In genomic region chr12:76317976-76318375, GRCh38 we compare ENCODE assay signal across 24 cellular contexts. TPM values are rescaled to one million over a fixed set of nuclear protein-coding genes. Genes with fewer than 3 reads are reported as not detected.
A peak's percentile ranks its signal among the peaks of the same experiment; 100 is the strongest.
DNase-seq lines count a peak whose midpoint lies in the region; ATAC-seq, FAIRE-seq and TF ChIP-seq lines count a peak whose summit lies in the region.
"Had no signal": no experiment of that assay in that cellular context is flagged by ENCODE, and none has a peak within 500 bp of the region (broad histone marks: within the 10 kb centered on the region; RNA-seq: fewer than 3 reads in every experiment).

No MANE protein-coding gene starts in this region.

- TF ChIP-seq RAD21 in H1 (IDR thresholded peaks at IDR 0.05 in 1 of 2, conservative IDR thresholded peaks at IDR 0.05 in 1 of 2; ENCODE audit: low read depth in 2 of 2, low read length in 2 of 2), result no peak

- H2BK5ac ChIP-seq in H1 (ENCODE audit: low read depth, low read length) (no peak overlapping the region), trophoblast cell (ENCODE audit: low read depth, low read length, poor library complexity) (no peak overlapping the region)

- H3K79me1 ChIP-seq in H1 (ENCODE audit: low read depth, low read length) (no peaks in the 10 kb centered on the region), trophoblast cell (ENCODE audit: low read length) (no peaks in the 10 kb centered on the region)

- H3K18ac ChIP-seq in H1 (ENCODE audit: extremely low read depth, low read length), result no peak overlapping the region
- H3K18ac ChIP-seq in trophoblast cell (ENCODE audit: low read length), result no peak overlapping the region

- POLR2A ChIA-PET in H1 (lab: Charles Lee; ENCODE audit: partially characterized antibody) (interaction anchor here (1.2 kb wide), 1 partner anchor 9 kb away, joined by 3 read pairs; no protein-coding TSS in a partner anchor), Caco-2 (lab: Charles Lee) (no interaction called here)

- H3K9me2 ChIP-seq in MM.1S (replicated peaks; ENCODE audit: insufficient read depth, low read length), result no peaks in the 10 kb centered on the region

- intact Hi-C loops in Caco-2 (cut with micrococcal nuclease; ENCODE audit: unreplicated experiment), result no loop called here

- H4K5ac ChIP-seq in H1 (ENCODE audit: insufficient read length, low read depth, low read length), result no peak overlapping the region

- H3K9ac ChIP-seq in DND-41 (ENCODE audit: low read depth, low read length) (no peak overlapping the region), MM.1S (ENCODE audit: low read length) (no peak overlapping the region), H1 (replicated peaks in 1 of 4; ENCODE audit: extremely low read depth in 1 of 4, low read depth in 3 of 4, low read length in 3 of 4) (no peak overlapping the region), trophoblast cell (ENCODE audit: low read length) (peak overlapping the region; percentile 27)
- H3K9ac ChIP-seq: BLaER1 treated with 17β-estradiol and CSF1 and Interleukin-3, amounts not matched to agents 10 nM and 100 nM had no signal

- no peak overlapping the region for H3K4me2 ChIP-seq in DND-41 (ENCODE audit: insufficient read depth, low read length)
- H3K4me2 ChIP-seq in MM.1S (ENCODE audit: low read depth, low read length), result no peak overlapping the region
- no peak overlapping the region for H3K4me2 ChIP-seq in H1 (ENCODE audit: insufficient read depth in 1 of 2, low read depth in 2 of 2, low read length in 2 of 2)
- H3K4me2 ChIP-seq in trophoblast cell (ENCODE audit: low read length), result no peak overlapping the region
- H3K4me2 ChIP-seq: A549; BLaER1 treated with 17β-estradiol and CSF1 and Interleukin-3, amounts not matched to agents 10 nM and 100 nM had no signal

- FAIRE-seq in H1 (lab: Jason Lieb, UNC), result no peak
- FAIRE-seq: A549, G401.6, GM12892 had no signal

- no peak overlapping the region for H2BK15ac ChIP-seq in H1 (ENCODE audit: low read length)

- TF ChIP-seq CTCF in DND-41 (IDR thresholded peaks at IDR 0.05; ENCODE audit: borderline replicate concordance, extremely low read depth, low read length, poor library complexity, severe bottlenecking) (no peak), MM.1S (IDR thresholded peaks at IDR 0.05; ENCODE audit: low read length) (no peak), H1 (IDR thresholded peaks at IDR 0.05; ENCODE audit: control extremely low read depth in 1 of 3, insufficient read depth in 1 of 3, low read depth in 1 of 3, low read length in 3 of 3) (no peak), Caco-2 (IDR thresholded peaks at IDR 0.05; ENCODE audit: insufficient read depth in 1 of 2, low read depth in 1 of 2, low read length in 1 of 2, severe bottlenecking in 1 of 2, unreplicated experiment in 1 of 2) (no peak)

- H3K4me1 Mint-ChIP-seq in Caco-2 (ENCODE audit: low read depth, unreplicated experiment), result peaks cover 7% of the 10 kb centered on the region
- H3K4me1 Mint-ChIP-seq: CD14-positive monocyte; CD8-positive, alpha-beta memory T cell had no signal

- H4K91ac ChIP-seq in H1 (replicated peaks; ENCODE audit: insufficient read length, low read length), result no peak overlapping the region
- no peak overlapping the region for H4K91ac ChIP-seq in trophoblast cell (ENCODE audit: low read depth, low read length)

- H2BK12ac ChIP-seq in H1 (ENCODE audit: low read depth, low read length) (no peak overlapping the region), trophoblast cell (ENCODE audit: low read length) (no peak overlapping the region)

- H3K27ac Mint-ChIP-seq in Caco-2 (ENCODE audit: unreplicated experiment), result no peak overlapping the region
- H3K27ac Mint-ChIP-seq: CD14-positive monocyte; CD4-positive, alpha-beta T cell; CD8-positive, alpha-beta memory T cell had no signal

- H3K56ac ChIP-seq in H1 (replicated peaks; ENCODE audit: insufficient read length, low read depth, low read length), result no peak overlapping the region

- no peak overlapping the region for H2BK20ac ChIP-seq in H1 (ENCODE audit: low read length)

- no TSS peak for BruUV-seq in Caco-2 (replicated peaks; lab: Mats Ljungman, UMichigan)

- H3K4me3 ChIP-seq in DND-41 (ENCODE audit: low read depth in 1 of 2, low read length in 2 of 2), result no peak overlapping the region
- H3K4me3 ChIP-seq in MM.1S (ENCODE audit: low read length), result no peak overlapping the region
- no peak overlapping the region for H3K4me3 ChIP-seq in H1 (ENCODE audit: extremely low read depth in 1 of 4, insufficient read depth in 2 of 4, low read depth in 3 of 4, low read length in 4 of 4)
- H3K4me3 ChIP-seq in trophoblast cell (ENCODE audit: low read depth, low read length), result no peak overlapping the region
- H3K4me3 ChIP-seq in Caco-2 (ENCODE audit: low read depth, low read length), result no peak overlapping the region
- H3K4me3 ChIP-seq: A549; BLaER1 treated with 17β-estradiol and CSF1 and Interleukin-3, amounts not matched to agents 10 nM and 100 nM had no signal

- no peak overlapping the region for H2BK120ac ChIP-seq in H1 (replicated peaks; ENCODE audit: low read depth, low read length)
- no peak overlapping the region for H2BK120ac ChIP-seq in trophoblast cell (ENCODE audit: insufficient read depth, low read length, poor library complexity)

- peak; percentile 24; the same call in 1 of the 3 replicates for ATAC-seq in DND-41 (ENCODE audit: insufficient read depth, low read depth)
- ATAC-seq: A549 had no signal

- H4K8ac ChIP-seq in H1 (ENCODE audit: extremely low read depth, insufficient read depth, low read length) (no peak overlapping the region), trophoblast cell (ENCODE audit: low read depth, low read length) (no peak overlapping the region)

- H3K27me3 Mint-ChIP-seq in Caco-2 (ENCODE audit: insufficient read depth, unreplicated experiment), result no peaks in the 10 kb centered on the region

- H3K14ac ChIP-seq in H1 (ENCODE audit: insufficient read length), result no peak overlapping the region
- H3K14ac ChIP-seq in trophoblast cell (ENCODE audit: low read length), result no peak overlapping the region

- WGBS in H1 (ENCODE audit: extremely low coverage in 1 of 2, insufficient coverage in 1 of 2, insufficient read length in 1 of 2, insufficient replicate concordance in 2 of 2, low coverage in 1 of 2, low lambda C conversion rate in 2 of 2, missing lambda C conversion rate in 1 of 2), 2 experiments, result 82% methylated on average over 1 of the region's 1 CpG; no CpG with 5 or more reads in 1 of the 2 experiments
- WGBS in trophoblast cell (ENCODE audit: extremely low coverage, insufficient coverage, insufficient read length), result no CpG with 5 or more reads among the region's 1 CpG

- H3K9me3 Mint-ChIP-seq in Caco-2 (ENCODE audit: unreplicated experiment), result peaks cover 9% of the 10 kb centered on the region
- H3K9me3 Mint-ChIP-seq: CD4-positive, alpha-beta T cell had no signal

- no peaks in the 10 kb centered on the region for H3K79me2 ChIP-seq in DND-41 (ENCODE audit: insufficient read depth, low read length)
- H3K79me2 ChIP-seq in MM.1S (ENCODE audit: low read length), result no peaks in the 10 kb centered on the region
- no peaks in the 10 kb centered on the region for H3K79me2 ChIP-seq in H1 (ENCODE audit: control insufficient read depth in 1 of 2, insufficient read depth in 2 of 2, low read length in 2 of 2)
- H3K79me2 ChIP-seq in trophoblast cell (ENCODE audit: control insufficient read depth, insufficient read depth, low read length, poor library complexity), result no peaks in the 10 kb centered on the region

- H3K27ac ChIP-seq in DND-41 (ENCODE audit: low read length), result no peak overlapping the region
- H3K27ac ChIP-seq in MM.1S (ENCODE audit: low read length), result no peak overlapping the region
- no peak overlapping the region for H3K27ac ChIP-seq in H1 (ENCODE audit: low read depth, low read length)
- no peak overlapping the region for H3K27ac ChIP-seq in trophoblast cell (ENCODE audit: low read depth, low read length)
- H3K27ac ChIP-seq: BLaER1 treated with 17β-estradiol and CSF1 and Interleukin-3, amounts not matched to agents 10 nM and 100 nM had no signal

- no peaks in the 10 kb centered on the region for H3K4me1 ChIP-seq in DND-41 (ENCODE audit: insufficient read depth, low read length)
- H3K4me1 ChIP-seq in MM.1S (ENCODE audit: low read length), result no peaks in the 10 kb centered on the region
- no peaks in the 10 kb centered on the region; a peak in 1 of 7 replicates for H3K4me1 ChIP-seq in H1 (replicated peaks in 1 of 4; ENCODE audit: control insufficient read depth in 3 of 4, insufficient read depth in 4 of 4, low read length in 3 of 4)
- H3K4me1 ChIP-seq in trophoblast cell (ENCODE audit: control insufficient read depth in 1 of 2, insufficient read depth in 2 of 2, low read length in 2 of 2), result peaks cover 4% of the 10 kb centered on the region in 2 experiments
- H3K4me1 ChIP-seq in Caco-2, result peaks cover 6% of the 10 kb centered on the region; the same call in 1 of the 2 replicates
- H3K4me1 ChIP-seq: BE2C; BLaER1 treated with 17β-estradiol and CSF1 and Interleukin-3, amounts not matched to agents 10 nM and 100 nM had no signal

- H3K4ac ChIP-seq in H1 (replicated peaks; ENCODE audit: insufficient read length, low read depth, low read length) (no peak overlapping the region), trophoblast cell (ENCODE audit: low read depth, low read length) (no peak overlapping the region)

- no peaks in the 10 kb centered on the region for H3K9me3 ChIP-seq in DND-41 (ENCODE audit: insufficient read depth, low read length, severe bottlenecking)
- H3K9me3 ChIP-seq in MM.1S (replicated peaks; ENCODE audit: insufficient read depth, low read length), result no peaks in the 10 kb centered on the region
- H3K9me3 ChIP-seq in H1 (ENCODE audit: insufficient read depth in 2 of 2, low read depth in 1 of 2, low read length in 1 of 2), result no peaks in the 10 kb centered on the region
- H3K9me3 ChIP-seq in trophoblast cell (ENCODE audit: insufficient read depth, low read depth, low read length), result no peaks in the 10 kb centered on the region
- H3K9me3 ChIP-seq in Caco-2, result no peaks in the 10 kb centered on the region
- H3K9me3 ChIP-seq: BE2C; BLaER1 treated with 17β-estradiol and CSF1 and Interleukin-3, amounts not matched to agents 10 nM and 100 nM had no signal

- H4K20me1 ChIP-seq in DND-41 (ENCODE audit: insufficient read depth, low read length) (no peaks in the 10 kb centered on the region), MM.1S (ENCODE audit: insufficient read depth, low read length) (no peaks in the 10 kb centered on the region), H1 (replicated peaks in 1 of 2; ENCODE audit: control insufficient read depth in 1 of 2, insufficient read depth in 2 of 2, low read length in 2 of 2) (no peaks in the 10 kb centered on the region)
- H4K20me1 ChIP-seq: BLaER1 treated with 17β-estradiol and CSF1 and Interleukin-3, amounts not matched to agents 10 nM and 100 nM had no signal

- H3K27me3 ChIP-seq in DND-41 (ENCODE audit: insufficient read depth, low read length, poor library complexity) (no peaks in the 10 kb centered on the region), MM.1S (replicated peaks; ENCODE audit: insufficient read depth, low read length) (no peaks in the 10 kb centered on the region), H1 (replicated peaks in 1 of 4; ENCODE audit: control insufficient read depth in 3 of 4, extremely low read depth in 1 of 4, insufficient read depth in 3 of 4, low read length in 3 of 4) (no peaks in the 10 kb centered on the region), trophoblast cell (ENCODE audit: insufficient read depth, low read length) (no peaks in the 10 kb centered on the region), Caco-2 (replicated peaks; ENCODE audit: control insufficient read depth, insufficient read depth, low read length) (no peaks in the 10 kb centered on the region)
- H3K27me3 ChIP-seq: BLaER1 treated with 17β-estradiol and CSF1 and Interleukin-3, amounts not matched to agents 10 nM and 100 nM had no signal

- peaks cover 4% of the 10 kb centered on the region for H3K36me3 Mint-ChIP-seq in Caco-2 (ENCODE audit: insufficient read depth, unreplicated experiment)
- H3K36me3 Mint-ChIP-seq: CD14-positive monocyte had no signal

- H3F3A ChIP-seq in MM.1S (ENCODE audit: insufficient read depth, low read length), result no peaks in the 10 kb centered on the region

- CTCF ChIA-PET in H1 (lab: Charles Lee; ENCODE audit: partially characterized antibody), result interaction anchor here (0.8 to 1.4 kb wide), 3 partner anchors 9 to 159 kb away, joined by 3 to 4 read pairs (median 4); no protein-coding TSS in a partner anchor
- CTCF ChIA-PET in Caco-2 (lab: Charles Lee), result no interaction called here

- H3K23me2 ChIP-seq in H1 (ENCODE audit: low read depth, low read length), result no peaks in the 10 kb centered on the region

- H3K36me3 ChIP-seq in DND-41 (ENCODE audit: insufficient read depth, low read length) (no peaks in the 10 kb centered on the region), MM.1S (replicated peaks; ENCODE audit: insufficient read depth, low read length) (no peaks in the 10 kb centered on the region), H1 (ENCODE audit: control insufficient read depth in 2 of 4, insufficient read depth in 4 of 4, low read length in 3 of 4) (no peaks in the 10 kb centered on the region), trophoblast cell (ENCODE audit: control insufficient read depth in 1 of 2, insufficient read depth in 2 of 2, low read length in 2 of 2) (no peaks in the 10 kb centered on the region), Caco-2 (ENCODE audit: control insufficient read depth, insufficient read depth, low read length) (no peaks in the 10 kb centered on the region)
- H3K36me3 ChIP-seq: BE2C; BLaER1 treated with 17β-estradiol and CSF1 and Interleukin-3, amounts not matched to agents 10 nM and 100 nM had no signal

- TF ChIP-seq POLR2A in H1 (IDR thresholded peaks at IDR 0.05; ENCODE audit: control extremely low read depth in 1 of 2, low read depth in 2 of 2, low read length in 2 of 2), result no peak

- DNase-seq in DND-41, result no peak
- peak; percentile 47 for DNase-seq in MM.1S
- no peak for DNase-seq in H1 (ENCODE audit: low read depth in 1 of 2, low spot score in 2 of 2)
- no peak for DNase-seq in trophoblast cell
- DNase-seq in kidney tubule cell (ENCODE audit: low spot score), result no peak
- no peak for DNase-seq in Caco-2
- no peak for DNase-seq in iPS-NIHi7 (ENCODE audit: extremely low spot score)
- DNase-seq: 8988T; ACHN; AML-193; BE2C; Calu3; CD4-positive, alpha-beta T cell; CD8-positive, alpha-beta memory T cell; DMS53; DMS79 treated with DMSO at 0.1 percent for 48 hours; GOT3; H7; HCEC 1CT had no signal

- no peak overlapping the region for H4K12ac ChIP-seq in trophoblast cell (ENCODE audit: low read depth, low read length)

- H3K23ac ChIP-seq in H1 (ENCODE audit: insufficient read length) (no peak overlapping the region), trophoblast cell (ENCODE audit: low read length) (no peak overlapping the region)

- TF ChIP-seq EP300 in H1 (IDR thresholded peaks at IDR 0.05; ENCODE audit: borderline replicate concordance in 1 of 2, low read depth in 2 of 2, low read length in 2 of 2), result no peak

- no peak overlapping the region for H3K4me3 Mint-ChIP-seq in Caco-2 (ENCODE audit: unreplicated experiment)
- H3K4me3 Mint-ChIP-seq: CD14-positive monocyte; CD4-positive, alpha-beta T cell; CD8-positive, alpha-beta memory T cell had no signal

- H2AK5ac ChIP-seq in H1 (ENCODE audit: low read depth, low read length) (peak overlapping the region; percentile 18; the same call in 1 of the 2 replicates), trophoblast cell (ENCODE audit: low read length) (no peak overlapping the region)

- H2AFZ ChIP-seq in DND-41 (ENCODE audit: low read depth, low read length) (no peak overlapping the region), MM.1S (ENCODE audit: low read length) (no peak overlapping the region), H1 (ENCODE audit: low read length) (no peak overlapping the region), trophoblast cell (ENCODE audit: insufficient read depth, low read length, poor library complexity) (no peak overlapping the region)

RNA-seq across cellular contexts. Expression of gene BBS10, which starts 30.2 kb away (rescaled TPM):
- total RNA-seq in H1 (2021; fragmentation: NEBNext Ultra II Directional; extraction: Animal tissue kit (Norgen Biotek cat#: 25700)), result 9.2 and 10.0 TPM in 2 replicates
- polyA plus RNA-seq in H1 (2011; rRNA removed), result 2.6 and 4.4 TPM in 2 replicates
- 5.9 TPM for polyA plus RNA-seq in H1 (2011; cell fraction: cytosol; rRNA removed)
- polyA plus RNA-seq in H1 (2011; cell fraction: nucleus; rRNA removed), result 2.0 TPM
- polyA plus RNA-seq in H1 (2012, experiment 1 of 2), result 3.6 to 7.2 TPM (median 4.3 TPM) in 4 replicates
- polyA plus RNA-seq in H1 (2012, experiment 2 of 2), result 0.67 TPM
- 7.2 TPM for polyA plus RNA-seq in H1 (2013, experiment 1 of 2)
- 7.3 TPM for polyA plus RNA-seq in H1 (2013, experiment 2 of 2)
- 4.1 and 5.0 TPM in 2 replicates for polyA minus RNA-seq in H1 (2011; rRNA and poly(A)+ RNA removed)
- 4.8 TPM for polyA minus RNA-seq in H1 (2011; cell fraction: cytosol; rRNA and poly(A)+ RNA removed)
- polyA minus RNA-seq in H1 (2011; cell fraction: nucleus; rRNA and poly(A)+ RNA removed), result 6.1 TPM
- polyA plus RNA-seq in trophoblast cell (2013), result 5.4 TPM in 2 replicates
- 6.0 and 6.3 TPM in 2 replicates for total RNA-seq in Caco-2 (2022)
